In the genomic region with DNA sequence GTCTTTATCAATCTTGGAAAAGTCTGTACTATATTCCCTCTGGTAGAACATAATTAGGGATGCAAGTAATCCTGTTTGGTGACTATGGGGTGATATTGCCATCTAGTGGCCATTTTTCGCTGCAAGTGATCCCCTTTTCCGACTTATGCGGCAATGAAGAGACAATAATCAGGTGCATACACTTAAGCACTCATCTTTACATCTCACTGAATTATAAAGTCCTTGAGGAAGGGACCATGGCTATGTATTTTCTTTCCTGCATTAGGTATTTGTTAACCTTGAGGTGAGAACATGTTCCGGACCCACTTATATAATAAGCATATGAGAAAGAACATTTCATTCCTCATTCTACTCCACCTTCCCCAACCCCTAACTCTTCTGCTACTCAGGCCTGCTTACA, we compare ENCODE assay signal across 7 cellular contexts. TPM values are rescaled to one million over a fixed set of nuclear protein-coding genes. Genes with fewer than 3 reads are reported as not detected.
DNase-seq lines count a peak whose midpoint lies in the region; ATAC-seq and TF ChIP-seq lines count a peak whose summit lies in the region.

No MANE protein-coding gene starts in this region.

- H3K27me3 ChIP-seq in fibroblast of lung (ENCODE audit: control insufficient read depth, insufficient read depth, low read length) = no peaks in the 10 kb centered on the region
- H3K27me3 ChIP-seq in aorta (ENCODE audit: control insufficient read depth in 1 of 2, insufficient read depth in 2 of 2, low read length in 1 of 2) = no peaks in the 10 kb centered on the region

- peak; percentile 50 for ATAC-seq in HG02885 (IDR thresholded peaks at IDR 0.05; ENCODE audit: poor library complexity, unreplicated experiment)
- ATAC-seq in aorta (ENCODE audit: low FRiP score) = peak; percentile 67

- WGBS in aorta, 2 donors = 23 to 27% methylated on average over 4 of the region's 4 CpGs

- no peaks in the 10 kb centered on the region for H3K27me3 Mint-ChIP-seq in nephron progenitor cell (ENCODE audit: low read depth, poor library complexity)

- H3K9me3 ChIP-seq in fibroblast of lung (ENCODE audit: control insufficient read depth, insufficient read depth, low read depth, low read length) = no peaks in the 10 kb centered on the region
- H3K9me3 ChIP-seq in aorta (ENCODE audit: control insufficient read depth, low read length) = no peaks in the 10 kb centered on the region

- H4K20me1 ChIP-seq in fibroblast of lung (ENCODE audit: control insufficient read depth, extremely low read depth, insufficient read depth, low read length) = no peaks in the 10 kb centered on the region

- intact Hi-C loops in aorta (cut with DNase I) = loop anchor here (2.0 to 10.0 kb wide), 7 partner anchors 117 to 410 kb away; no protein-coding TSS in a partner anchor

- DNase-seq in G401 (ENCODE audit: low spot score) = peak; percentile 90
- peak; percentile 77 for DNase-seq in NCI-H460 (ENCODE audit: extremely low read depth, low read depth)
- DNase-seq in activated CD4-positive, alpha-beta T cell treated with anti-CD3 and anti-CD28 coated beads, Interleukin-2, amount 50 U/mL, for 48 hours = peak; percentile 27 to 58
- DNase-seq in fibroblast of lung (ENCODE audit: low read depth in 2 of 2) = peak; percentile 68 to 88
- peak; percentile 74 for DNase-seq in nephron progenitor cell
- no peak for DNase-seq in aorta

- peaks cover 2% of the 10 kb centered on the region for H3K36me3 ChIP-seq in fibroblast of lung (ENCODE audit: control insufficient read depth, insufficient read depth, low read length)
- H3K36me3 ChIP-seq in aorta (ENCODE audit: control insufficient read depth in 1 of 2, insufficient read depth in 2 of 2, low read length in 1 of 2) = peaks cover 0 to 2% of the 10 kb centered on the region in 2 donors

- no peaks in the 10 kb centered on the region for H3K79me2 ChIP-seq in fibroblast of lung (ENCODE audit: control insufficient read depth, insufficient read depth, low read length)

- TF ChIP-seq CTCF in fibroblast of lung (conservative IDR thresholded peaks at IDR 0.05 in 1 of 2, IDR thresholded peaks at IDR 0.05 in 1 of 2; ENCODE audit: low read depth in 1 of 2, low read length in 2 of 2) (peak; percentile 83 to 92), nephron progenitor cell (IDR thresholded peaks at IDR 0.05) (peak; percentile 93)

- H3K27ac Mint-ChIP-seq in nephron progenitor cell = no peak overlapping the region

- H3K9ac ChIP-seq in fibroblast of lung (ENCODE audit: insufficient read depth, low read length) = no peak overlapping the region

- H3K4me1 ChIP-seq in fibroblast of lung (ENCODE audit: control insufficient read depth, extremely low read depth, insufficient read depth, low read length) = no peaks in the 10 kb centered on the region
- no peaks in the 10 kb centered on the region for H3K4me1 ChIP-seq in aorta (ENCODE audit: control insufficient read depth in 1 of 2, insufficient read depth in 2 of 2, low read length in 2 of 2)

- H2AFZ ChIP-seq in fibroblast of lung (ENCODE audit: low read length) = no peak overlapping the region

- H3K9me3 Mint-ChIP-seq in nephron progenitor cell = peaks cover 22% of the 10 kb centered on the region

- H3K4me3 ChIP-seq in fibroblast of lung (replicated peaks in 1 of 4; ENCODE audit: control extremely low read depth in 1 of 4, insufficient read depth in 1 of 4, low read depth in 3 of 4, low read length in 4 of 4) (no peak overlapping the region), aorta (ENCODE audit: low read length in 2 of 2) (no peak overlapping the region)

- in situ Hi-C loops in G401 (cut with HindIII; ENCODE audit: low sequenced_read_pairs) = loop anchor here (25.0 kb wide), 1 partner anchor 425 kb away; no protein-coding TSS in a partner anchor

- H3K4me3 Mint-ChIP-seq in nephron progenitor cell = no peak overlapping the region

- peaks cover 56% of the 10 kb centered on the region for H3K36me3 Mint-ChIP-seq in nephron progenitor cell (ENCODE audit: low read depth)

- H3K27ac ChIP-seq in fibroblast of lung (ENCODE audit: insufficient read depth, low read length) (no peak overlapping the region), aorta (ENCODE audit: low read depth in 1 of 2, low read length in 2 of 2) (no peak overlapping the region)

- H3K4me2 ChIP-seq in fibroblast of lung (ENCODE audit: extremely low read depth, insufficient read depth, low read length) = no peak overlapping the region

- H3K4me1 Mint-ChIP-seq in nephron progenitor cell = no peaks in the 10 kb centered on the region

RNA-seq across cellular contexts. Expression of a gene that starts 19.6 kb away (rescaled TPM):
- 1.0 and 2.0 TPM in 2 replicates for total RNA-seq in G401 (2014; rRNA removed; shearing (Covaris generic))
- not detected in 2 replicates for total RNA-seq in NCI-H460 (2014; rRNA removed; shearing (Covaris generic))
- polyA plus RNA-seq in NCI-H460 (2014; cell fraction: nucleus; rRNA removed) = not detected in 2 replicates
- total RNA-seq in fibroblast of lung (not detected in 2 replicates), aorta (not detected)
- polyA plus RNA-seq in fibroblast of lung (not detected in 2 replicates), aorta (not detected)
- polyA plus RNA-seq in fibroblast of lung (2012) = not detected in 2 replicates
- polyA minus RNA-seq in fibroblast of lung (ENCODE audit: low replicate concordance) = not detected in 2 replicates

RNA-seq across cellular contexts. Expression of a gene that starts 21.0 kb away (rescaled TPM):
- total RNA-seq in G401 (2014; rRNA removed; shearing (Covaris generic)) = 20.4 and 34.6 TPM in 2 replicates
- total RNA-seq in NCI-H460 (2014; rRNA removed; shearing (Covaris generic)) = 35.9 and 45.6 TPM in 2 replicates
- 16.7 and 17.4 TPM in 2 replicates for polyA plus RNA-seq in NCI-H460 (2014; cell fraction: nucleus; rRNA removed)
- total RNA-seq in fibroblast of lung = 24.6 and 25.4 TPM in 2 replicates
- polyA plus RNA-seq in fibroblast of lung = 17.0 and 18.2 TPM in 2 replicates
- polyA plus RNA-seq in fibroblast of lung (2012) = 26.4 and 30.5 TPM in 2 replicates
- 0.71 TPM in 1 of 2 replicates, not detected in the other for polyA minus RNA-seq in fibroblast of lung (ENCODE audit: low replicate concordance)
- 10 to 100 TPM; 22.0 to 23.9 TPM for total RNA-seq in aorta
- polyA plus RNA-seq in aorta = 10 to 100 TPM; 15.8 to 16.3 TPM

Comparison
In these comparisons a context has a peak if more than half of its experiments do, and no peak if none do; other contexts are left out.
1. DNase-seq: peak in G401 (single experiment), NCI-H460 (single experiment), activated CD4-positive, alpha-beta T cell treated with anti-CD3 and anti-CD28 coated beads, Interleukin-2, amount 50 U/mL, for 48 hours (2 of 2), fibroblast of lung (2 of 2) and nephron progenitor cell (single experiment); none in aorta (0 of 2).